8 cellular contexts compared by ENCODE assay signal in genomic region chr16:67246081-67246944, GRCh38. TPM values are rescaled to one million over a fixed set of nuclear protein-coding genes. Genes with fewer than 3 reads are reported as not detected.
DNase-seq lines count a peak whose midpoint lies in the region; ATAC-seq and TF ChIP-seq lines count a peak whose summit lies in the region.

No MANE protein-coding gene starts in this region.

- H3K9me3 ChIP-seq in Loucy (ENCODE audit: insufficient read depth, low read depth, low read length) (no peaks in the 10 kb centered on the region), T-helper 17 cell (ENCODE audit: control insufficient read depth, low read length, poor library complexity, severe bottlenecking) (no peaks in the 10 kb centered on the region), body of pancreas (no peaks in the 10 kb centered on the region), iPS DF 6.9 (ENCODE audit: control insufficient read depth, insufficient read depth, low read length) (no peaks in the 10 kb centered on the region)

- TF ChIP-seq CTCF in Loucy (conservative IDR thresholded peaks at IDR 0.05; ENCODE audit: low read length) = peak; percentile 44
- TF ChIP-seq CTCF in body of pancreas (IDR thresholded peaks at IDR 0.05) = peak in 6 of 7 experiments; percentile 2 to 43 (median 33)

- peaks cover 8% of the 10 kb centered on the region for H3F3A ChIP-seq in Loucy (ENCODE audit: low read depth)

- H3K27me3 Mint-ChIP-seq in T-helper 17 cell = peaks cover 12% of the 10 kb centered on the region

- H3K4me3 ChIP-seq in Loucy (ENCODE audit: low read length, poor library complexity, severe bottlenecking) = peak overlapping the region; percentile 88
- peak overlapping the region; percentile 33 to 68 for H3K4me3 ChIP-seq in body of pancreas
- peak overlapping the region; percentile 99; the same call in 1 of the 2 replicates for H3K4me3 ChIP-seq in iPS DF 6.9 (ENCODE audit: low read length)

- H3K27ac ChIP-seq in body of pancreas (peak overlapping the region; percentile 83 to 97 (median 92)), iPS DF 6.9 (ENCODE audit: low read length) (no peak overlapping the region)

- H3K36me3 ChIP-seq in Loucy (ENCODE audit: insufficient read depth, low read length) = no peaks in the 10 kb centered on the region
- no peaks in the 10 kb centered on the region for H3K36me3 ChIP-seq in body of pancreas (replicated peaks in 1 of 2; ENCODE audit: insufficient read depth in 1 of 2, low read depth in 2 of 2)
- H3K36me3 ChIP-seq in iPS DF 6.9 (ENCODE audit: control insufficient read depth, insufficient read depth, low read length) = no peaks in the 10 kb centered on the region

- 0% methylated on average over 20 to 43 of the region's 61 CpGs for WGBS in body of pancreas, 2 donors
- no CpG with 5 or more reads among the region's 61 CpGs for WGBS in iPS DF 6.9 (ENCODE audit: insufficient coverage, insufficient read length)

- H3K79me2 ChIP-seq in Loucy (ENCODE audit: insufficient read depth, low read length) = peaks cover 45% of the 10 kb centered on the region; the same call in 1 of the 2 replicates

- peak; percentile 19 for ATAC-seq in GM21390 (IDR thresholded peaks at IDR 0.05; ENCODE audit: unreplicated experiment)
- no peak for ATAC-seq in T-helper 17 cell
- ATAC-seq in body of pancreas = peak; percentile 81
- peak; percentile 68 for ATAC-seq in sciatic nerve

- H3K9me2 ChIP-seq in Loucy (replicated peaks; ENCODE audit: low read depth, low read length) = no peaks in the 10 kb centered on the region

- H2AFZ ChIP-seq in Loucy (ENCODE audit: low read length) = peak overlapping the region; percentile 86

- peak overlapping the region; percentile 83 for H3K9ac ChIP-seq in Loucy (ENCODE audit: low read depth, low read length, poor library complexity, severe bottlenecking)

- peaks cover 19% of the 10 kb centered on the region for H4K20me1 ChIP-seq in Loucy (ENCODE audit: insufficient read depth, low read length, poor library complexity, severe bottlenecking)

- peak overlapping the region; percentile 93 for H3K4me3 Mint-ChIP-seq in T-helper 17 cell

- DNase-seq in D341Med (ENCODE audit: low spot score) (peak; percentile 81), T-helper 17 cell (peak; percentile 27 to 47 (median 40)), body of pancreas (peak; percentile 93 to 97 (median 96)), iPS DF 6.9 (ENCODE audit: low read depth, low spot score) (peak; percentile 87), sciatic nerve (ENCODE audit: low spot score) (peak; percentile 87), OCI-M2 (lab: John Stamatoyannopoulos, UW; ENCODE audit: unreplicated experiment) (no peak)

- peaks cover 43% of the 10 kb centered on the region for H3K4me1 Mint-ChIP-seq in T-helper 17 cell

- H3K36me3 Mint-ChIP-seq in T-helper 17 cell (ENCODE audit: low read depth) = peaks cover 2% of the 10 kb centered on the region

- peak overlapping the region; percentile 95 for H3K27ac Mint-ChIP-seq in T-helper 17 cell

- intact Hi-C loops in body of pancreas (cut with DNase I) = no loop called here
- intact Hi-C loops in sciatic nerve (cut with DNase I) = no loop called here

- TF ChIP-seq POLR2A in body of pancreas (IDR thresholded peaks at IDR 0.05) = no peak

- H3K4me2 ChIP-seq in Loucy (ENCODE audit: low read depth, low read length, poor library complexity, severe bottlenecking) = peak overlapping the region; percentile 99

- H3K27me3 ChIP-seq in Loucy (ENCODE audit: insufficient read depth, low read length, poor library complexity, severe bottlenecking) (no peaks in the 10 kb centered on the region), body of pancreas (peaks cover 0 to 18% of the 10 kb centered on the region in 2 donors), iPS DF 6.9 (ENCODE audit: control insufficient read depth, insufficient read depth, low read length) (peaks cover 2% of the 10 kb centered on the region)

- H3K4me1 ChIP-seq in Loucy (ENCODE audit: insufficient read depth, low read length, poor library complexity, severe bottlenecking) (peaks cover 76% of the 10 kb centered on the region), body of pancreas (peaks cover 56% of the 10 kb centered on the region), iPS DF 6.9 (ENCODE audit: control insufficient read depth, insufficient read depth, low read length) (peaks cover 19% of the 10 kb centered on the region)

RNA-seq across cellular contexts. Expression of gene FHOD1, which starts 1.0 kb away (rescaled TPM):
- total RNA-seq in T-helper 17 cell (10 to 100 TPM; 45.1 to 48.6 TPM), body of pancreas (10 to 100 TPM; 12.2 to 26.4 TPM), sciatic nerve (35.3 TPM)

RNA-seq across cellular contexts. Expression of gene SLC9A5, which starts 2.5 kb away (rescaled TPM):
- total RNA-seq in T-helper 17 cell (1 to 10 TPM; 1.3 to 1.4 TPM), body of pancreas (under 1 TPM; 0.26 to 0.33 TPM), sciatic nerve (1.2 TPM)

RNA-seq across cellular contexts. Expression of gene TMEM208, which starts 19.4 kb away (rescaled TPM):
- 10 to 100 TPM; 27.9 to 28.2 TPM for total RNA-seq in T-helper 17 cell
- total RNA-seq in body of pancreas = 10 to 100 TPM; 35.8 to 48.1 TPM
- total RNA-seq in sciatic nerve = 24.6 TPM

RNA-seq across cellular contexts. Expression of gene PLEKHG4, which starts 33.0 kb away (rescaled TPM):
- 10 to 100 TPM; 17.8 to 18.4 TPM for total RNA-seq in T-helper 17 cell
- total RNA-seq in body of pancreas = 10 to 100 TPM; 21.8 to 29.6 TPM
- 15.0 TPM for total RNA-seq in sciatic nerve

RNA-seq across cellular contexts. Expression of gene ELMO3, which starts 47.4 kb away (rescaled TPM):
- total RNA-seq in T-helper 17 cell = 1 to 10 TPM; 2.4 TPM
- total RNA-seq in body of pancreas = 10 to 100 TPM; 24.1 to 40.5 TPM
- total RNA-seq in sciatic nerve = 2.0 TPM
